ENCODE assay signal across 9 cellular contexts in the genomic region with DNA sequence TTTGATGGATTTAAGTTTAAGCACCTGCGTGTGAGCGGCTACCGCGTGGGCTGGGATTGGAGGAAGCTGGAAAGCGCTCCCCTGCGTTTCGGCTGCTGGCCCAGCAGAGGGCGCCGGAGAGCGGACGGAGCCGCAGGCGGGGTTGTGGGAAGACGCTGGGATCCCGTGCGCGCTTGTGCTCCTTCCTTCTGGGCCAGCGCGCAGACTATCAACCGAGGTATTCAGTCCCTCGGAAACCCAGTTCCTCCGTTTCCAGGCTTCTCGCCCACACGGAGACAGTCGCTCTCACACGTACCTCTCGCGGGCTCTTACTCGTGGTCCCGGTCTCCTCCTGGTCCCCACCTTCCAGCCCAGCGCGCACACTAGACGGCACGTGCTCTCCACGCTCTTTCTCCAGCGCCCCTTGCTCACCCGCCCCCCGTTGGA. TPM values are rescaled to one million over a fixed set of nuclear protein-coding genes. Genes with fewer than 3 reads are reported as not detected.
DNase-seq lines count a peak whose midpoint lies in the region; ATAC-seq and TF ChIP-seq lines count a peak whose summit lies in the region.
"Had no signal": no experiment of that assay in that cellular context is flagged by ENCODE, and none has a peak within 500 bp of the region (broad histone marks: within the 10 kb centered on the region; RNA-seq: fewer than 3 reads in every experiment).

No MANE protein-coding gene starts in this region.

- no peak overlapping the region for H3K4me2 ChIP-seq in H9 (ENCODE audit: insufficient read depth, insufficient read length, low read length)

- H3K27me3 Mint-ChIP-seq in H9 (ENCODE audit: low read depth), result peaks cover 27% of the 10 kb centered on the region
- H3K27me3 Mint-ChIP-seq in activated CD4-positive, alpha-beta memory T cell treated with anti-CD3 and anti-CD28 coated beads for 36 hours, result no peaks in the 10 kb centered on the region

- H3K9me3 Mint-ChIP-seq in H9, result peaks cover 44 to 75% of the 10 kb centered on the region in 2 experiments
- H3K9me3 Mint-ChIP-seq in activated CD4-positive, alpha-beta memory T cell treated with anti-CD3 and anti-CD28 coated beads for 36 hours, result no peaks in the 10 kb centered on the region

- H3K56ac ChIP-seq in H9 (ENCODE audit: insufficient read length, low read depth, low read length), result no peak overlapping the region

- no peaks in the 10 kb centered on the region for H3K27me3 ChIP-seq in H9 (ENCODE audit: insufficient read depth, low read length)
- H3K27me3 ChIP-seq in neutrophil, result peaks cover 5% of the 10 kb centered on the region
- H3K27me3 ChIP-seq in uterus, result no peaks in the 10 kb centered on the region

- no peaks in the 10 kb centered on the region for H3K79me1 ChIP-seq in H9 (ENCODE audit: insufficient read depth, low read depth, low read length, poor library complexity, severe bottlenecking)

- H3K27ac ChIP-seq in H9 (ENCODE audit: insufficient read length, low read depth, low read length) (no peak overlapping the region), neutrophil (no peak overlapping the region), uterus (no peak overlapping the region)
- H3K27ac ChIP-seq: SK-N-MC had no signal

- H3K9ac ChIP-seq in H9 (ENCODE audit: extremely low read depth, insufficient read length, low read length), result no peak overlapping the region

- no peak overlapping the region for H2BK20ac ChIP-seq in H9 (ENCODE audit: low read depth, low read length, poor library complexity, severe bottlenecking)

- no peak overlapping the region for H2AFZ ChIP-seq in H9 (ENCODE audit: low read length)

- H4K20me1 ChIP-seq in H9 (ENCODE audit: control insufficient read depth, insufficient read depth, insufficient read length), result no peaks in the 10 kb centered on the region

- H4K5ac ChIP-seq in H9 (ENCODE audit: insufficient read length, low read depth, low read length), result no peak overlapping the region

- intact Hi-C loops in activated CD4-positive, alpha-beta memory T cell treated with anti-CD3 and anti-CD28 coated beads for 36 hours (cut with micrococcal nuclease), result no loop called here
- intact Hi-C loops in uterus (cut with DNase I; ENCODE audit: low total_unique reads), result no loop called here

- no peak overlapping the region for H3T11ph ChIP-seq in H9 (ENCODE audit: low read length)

- H3K4me3 Mint-ChIP-seq in H9, result no peak overlapping the region; a peak in 1 of 5 replicates
- H3K4me3 Mint-ChIP-seq in activated CD4-positive, alpha-beta memory T cell treated with anti-CD3 and anti-CD28 coated beads for 36 hours, result no peak overlapping the region

- no peaks in the 10 kb centered on the region for H3K9me3 ChIP-seq in H9 (ENCODE audit: control insufficient read depth, low read depth, low read length)
- no peaks in the 10 kb centered on the region for H3K9me3 ChIP-seq in neutrophil
- no peaks in the 10 kb centered on the region for H3K9me3 ChIP-seq in uterus

- H2BK12ac ChIP-seq in H9 (ENCODE audit: insufficient read length, low read depth, low read length), result no peak overlapping the region

- ATAC-seq in esophagus mucosa (peak; percentile 11), GM19023 (IDR thresholded peaks at IDR 0.05; ENCODE audit: unreplicated experiment) (no peak), HG02763 (IDR thresholded peaks at IDR 0.05; ENCODE audit: unreplicated experiment) (no peak)

- H3K36me3 ChIP-seq in neutrophil (peaks cover 33% of the 10 kb centered on the region), uterus (no peaks in the 10 kb centered on the region)

- H2AK5ac ChIP-seq in H9 (ENCODE audit: insufficient read length, low read length), result no peak overlapping the region

- no peak overlapping the region for H3K4me3 ChIP-seq in neutrophil (ENCODE audit: low read depth in 1 of 2, low read length in 1 of 2)
- no peak overlapping the region for H3K4me3 ChIP-seq in uterus
- H3K4me3 ChIP-seq: SK-N-MC had no signal

- no peak overlapping the region for H3K4ac ChIP-seq in H9 (ENCODE audit: low read depth, low read length)

- H2BK5ac ChIP-seq in H9 (ENCODE audit: insufficient read length, low read length), result no peak overlapping the region

- H3K79me2 ChIP-seq in H9 (ENCODE audit: insufficient read depth, low read length), result no peaks in the 10 kb centered on the region

- H3K4me1 ChIP-seq in H9 (ENCODE audit: insufficient read depth, low read length) (no peaks in the 10 kb centered on the region), neutrophil (ENCODE audit: control insufficient read depth in 1 of 2, insufficient read depth in 1 of 2, low read depth in 1 of 2, low read length in 1 of 2) (no peaks in the 10 kb centered on the region), uterus (no peaks in the 10 kb centered on the region)

- H4K8ac ChIP-seq in H9 (replicated peaks; ENCODE audit: insufficient read length, low read depth, low read length), result no peak overlapping the region

- H3K4me1 Mint-ChIP-seq in H9, result no peaks in the 10 kb centered on the region
- H3K4me1 Mint-ChIP-seq in activated CD4-positive, alpha-beta memory T cell treated with anti-CD3 and anti-CD28 coated beads for 36 hours (ENCODE audit: low read depth), result no peaks in the 10 kb centered on the region

- H2BK120ac ChIP-seq in H9 (ENCODE audit: low read depth, low read length, poor library complexity, severe bottlenecking), result no peak overlapping the region

- H2BK15ac ChIP-seq in H9 (ENCODE audit: low read depth, low read length), result no peak overlapping the region

- H3K18ac ChIP-seq in H9 (ENCODE audit: insufficient read length, low read depth, low read length), result no peak overlapping the region

- H3K23me2 ChIP-seq in H9 (ENCODE audit: insufficient read length, low read depth, low read length, poor library complexity, severe bottlenecking), result no peaks in the 10 kb centered on the region

- H3K36me3 Mint-ChIP-seq in H9 (ENCODE audit: insufficient read depth in 1 of 3, low read depth in 3 of 3), result peaks cover 33 to 54% (median 50%) of the 10 kb centered on the region in 3 experiments
- peaks cover 17% of the 10 kb centered on the region for H3K36me3 Mint-ChIP-seq in activated CD4-positive, alpha-beta memory T cell treated with anti-CD3 and anti-CD28 coated beads for 36 hours

- peak; percentile 81 for TF ChIP-seq CTCF in H9 (conservative IDR thresholded peaks at IDR 0.05)
- peak; percentile 32 for TF ChIP-seq CTCF in neutrophil (IDR thresholded peaks at IDR 0.05)
- TF ChIP-seq CTCF in uterus (IDR thresholded peaks at IDR 0.05), result peak; percentile 56 to 65 (median 62)

- no CpG with 5 or more reads among the region's 38 CpGs for WGBS in H9 (ENCODE audit: extremely low coverage, insufficient read length, low lambda C conversion rate)

- DNase-seq in H9 (peak; percentile 77), uterus (no peak), AML-193 (lab: John Stamatoyannopoulos, UW) (no peak)
- DNase-seq in activated CD4-positive, alpha-beta memory T cell treated with anti-CD3 and anti-CD28 coated beads for 36 hours, result peak; percentile 63

- POLR2A ChIA-PET in activated CD4-positive, alpha-beta memory T cell treated with anti-CD3 and anti-CD28 coated beads for 36 hours (lab: Charles Lee), result no interaction called here

- no peak overlapping the region for H3K23ac ChIP-seq in H9 (ENCODE audit: insufficient read length, low read depth, low read length)

- no peak overlapping the region for H3K14ac ChIP-seq in H9 (ENCODE audit: insufficient read depth, low read length)

- no peak for TF ChIP-seq POLR2A in uterus (IDR thresholded peaks at IDR 0.05)

- no peak overlapping the region for H4K91ac ChIP-seq in H9 (ENCODE audit: insufficient read length, low read depth, low read length)

- no peak overlapping the region for H3K27ac Mint-ChIP-seq in H9
- H3K27ac Mint-ChIP-seq in activated CD4-positive, alpha-beta memory T cell treated with anti-CD3 and anti-CD28 coated beads for 36 hours, result no peak overlapping the region

- CTCF ChIA-PET in activated CD4-positive, alpha-beta memory T cell treated with anti-CD3 and anti-CD28 coated beads for 36 hours (lab: Charles Lee), result interaction anchor here (0.7 to 2.4 kb wide), 9 partner anchors 16 to 563 kb away, joined by 3 to 11 read pairs (median 3); no protein-coding TSS in a partner anchor

RNA-seq across cellular contexts. Expression of a gene that starts 28.8 kb away (rescaled TPM):
- total RNA-seq in H9 (2021), result 158 and 159 TPM in 2 replicates
- total RNA-seq in activated CD4-positive, alpha-beta memory T cell treated with anti-CD3 and anti-CD28 coated beads for 36 hours, result 10 to 100 TPM; 36.0 to 36.1 TPM
- 91.9 TPM for total RNA-seq in esophagus mucosa
- 10 to 100 TPM; 27.9 to 88.4 (median 51.7) TPM for total RNA-seq in uterus

RNA-seq across cellular contexts. Expression of a gene that starts 34.4 kb away (rescaled TPM):
- total RNA-seq in H9 (2021) (not detected in 2 replicates), esophagus mucosa (not detected), uterus (under 1 TPM in 1 of 4 donors, not detected in 3; 0.28 TPM)
- total RNA-seq in activated CD4-positive, alpha-beta memory T cell treated with anti-CD3 and anti-CD28 coated beads for 36 hours, result not detected

RNA-seq across cellular contexts. Expression of a gene that starts 49.0 kb away (rescaled TPM):
- total RNA-seq in H9 (2021) (321 and 342 TPM in 2 replicates), esophagus mucosa (108 TPM), uterus (100 to 1,000 TPM in 1 of 4 donors, 10 to 100 TPM in 2, 1 to 10 TPM in 1; 10.0 to 165 (median 58.1) TPM)
- 100 to 1,000 TPM; 249 to 251 TPM for total RNA-seq in activated CD4-positive, alpha-beta memory T cell treated with anti-CD3 and anti-CD28 coated beads for 36 hours

RNA-seq across cellular contexts. Expression of a gene that starts 55.1 kb away (rescaled TPM):
- total RNA-seq in H9 (2021) (not detected in 2 replicates), esophagus mucosa (not detected), uterus (not detected)
- not detected for total RNA-seq in activated CD4-positive, alpha-beta memory T cell treated with anti-CD3 and anti-CD28 coated beads for 36 hours

RNA-seq across cellular contexts. Expression of a gene that starts 55.8 kb away (rescaled TPM):
- total RNA-seq in H9 (2021) (19.9 and 20.0 TPM in 2 replicates), esophagus mucosa (4.7 TPM), uterus (10 to 100 TPM in 1 of 4 donors, 1 to 10 TPM in 3; 2.9 to 25.0 (median 6.7) TPM)
- total RNA-seq in activated CD4-positive, alpha-beta memory T cell treated with anti-CD3 and anti-CD28 coated beads for 36 hours, result 1 to 10 TPM; 3.6 to 4.0 TPM

Comparison
In these comparisons a context has a peak if more than half of its experiments do, and no peak if none do; other contexts are left out.
1. DNase-seq: peak in H9 (single experiment) and activated CD4-positive, alpha-beta memory T cell treated with anti-CD3 and anti-CD28 coated beads for 36 hours (single experiment); none in uterus (0 of 2) and AML-193 (0 of 2).
2. Peak in every context shown above with its lines, with median percentiles within 50 percentile points of each other: CTCF ChIP-seq.